Comparison of ENCODE assay signal across 12 cellular contexts in the genomic region with DNA sequence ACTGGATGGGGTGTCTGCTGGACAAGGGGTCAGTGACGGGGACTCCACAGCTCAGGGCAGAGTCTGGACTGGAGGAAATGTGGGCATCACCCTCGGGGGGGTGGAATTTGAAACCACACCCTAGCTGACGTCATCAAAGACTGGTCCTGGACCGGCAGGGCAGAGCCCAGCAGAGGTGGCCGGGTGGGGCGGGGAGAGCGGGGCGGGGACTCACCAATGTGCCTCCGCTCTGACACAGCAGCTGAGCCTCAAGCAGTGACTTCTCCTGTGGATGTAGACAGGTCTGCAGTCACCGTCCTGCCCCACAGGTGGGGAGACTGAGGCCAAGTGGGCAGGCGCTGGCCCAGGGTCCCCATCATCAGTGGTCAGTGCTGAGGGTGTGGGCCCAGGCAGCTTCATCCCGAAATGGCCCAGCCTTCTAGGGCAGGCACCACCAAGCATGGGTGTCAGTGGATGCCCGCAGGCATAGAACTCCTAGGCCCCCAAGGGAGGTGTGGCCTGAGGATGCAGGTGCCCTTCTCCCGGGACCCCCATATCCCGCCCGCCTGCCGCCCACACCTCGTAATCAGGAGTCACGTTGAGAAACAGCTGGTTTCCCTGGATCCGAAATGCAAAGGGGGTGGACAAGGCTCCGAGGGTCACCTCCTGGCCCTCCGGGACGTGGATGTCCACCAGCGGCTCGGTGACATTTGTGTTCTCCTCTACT. TPM values are rescaled to one million over a fixed set of nuclear protein-coding genes. Genes with fewer than 3 reads are reported as not detected.
DNase-seq lines count a peak whose midpoint lies in the region; ATAC-seq and TF ChIP-seq lines count a peak whose summit lies in the region.
"Had no signal": no experiment of that assay in that cellular context is flagged by ENCODE, and none has a peak within 500 bp of the region (broad histone marks: within the 10 kb centered on the region; RNA-seq: fewer than 3 reads in every experiment).

No MANE protein-coding gene starts in this region.

- H3K27ac ChIP-seq in mammary epithelial cell (ENCODE audit: insufficient read depth, low read depth, low read length) (no peak overlapping the region), dorsolateral prefrontal cortex (no peak overlapping the region)
- H3K27ac ChIP-seq: thoracic aorta had no signal

- no peak overlapping the region for H3K27ac Mint-ChIP-seq in activated CD4-positive, alpha-beta memory T cell treated with anti-CD3 and anti-CD28 coated beads for 36 hours

- H3K9me3 ChIP-seq in mammary epithelial cell (replicated peaks; ENCODE audit: insufficient read depth, low read length): no peaks in the 10 kb centered on the region
- H3K9me3 ChIP-seq in mucosa of descending colon: no peaks in the 10 kb centered on the region
- H3K9me3 ChIP-seq: thoracic aorta had no signal

- no peak overlapping the region for H3K4me2 ChIP-seq in mammary epithelial cell (ENCODE audit: insufficient read depth, low read depth, low read length)

- H3K9ac ChIP-seq in mammary epithelial cell (ENCODE audit: insufficient read depth, low read length): no peak overlapping the region

- H3K27me3 ChIP-seq in mammary epithelial cell (ENCODE audit: insufficient read depth, low read length) (no peaks in the 10 kb centered on the region), dorsolateral prefrontal cortex (peaks cover 0 to 7% (median 0%) of the 10 kb centered on the region in 45 donors)

- H4K20me1 ChIP-seq in mammary epithelial cell (ENCODE audit: insufficient read depth, low read length): no peaks in the 10 kb centered on the region

- intact Hi-C loops in mammary epithelial cell (cut with micrococcal nuclease) (no loop called here), mucosa of descending colon (cut with DNase I, micrococcal nuclease) (no loop called here), dorsolateral prefrontal cortex (cut with DNase I) (no loop called here)
- intact Hi-C loops in activated CD4-positive, alpha-beta memory T cell treated with anti-CD3 and anti-CD28 coated beads for 36 hours (cut with micrococcal nuclease): no loop called here

- peaks cover 14% of the 10 kb centered on the region for H3K4me1 Mint-ChIP-seq in activated CD4-positive, alpha-beta memory T cell treated with anti-CD3 and anti-CD28 coated beads for 36 hours (ENCODE audit: low read depth)

- POLR2A ChIA-PET in activated CD4-positive, alpha-beta memory T cell treated with anti-CD3 and anti-CD28 coated beads for 36 hours (lab: Charles Lee): no interaction called here

- BruUV-seq in mammary epithelial cell (replicated peaks; lab: Mats Ljungman, UMichigan): no TSS peak

- no peaks in the 10 kb centered on the region for H3K36me3 ChIP-seq in mammary epithelial cell (ENCODE audit: insufficient read depth, low read length)
- H3K36me3 ChIP-seq in mucosa of descending colon (ENCODE audit: low read depth): no peaks in the 10 kb centered on the region
- H3K36me3 ChIP-seq: thoracic aorta had no signal

- TF ChIP-seq CTCF in mammary epithelial cell (conservative IDR thresholded peaks at IDR 0.05 in 1 of 2, IDR thresholded peaks at IDR 0.05 in 1 of 2; ENCODE audit: extremely low read depth in 1 of 2, insufficient read depth in 1 of 2, low read depth in 1 of 2, low read length in 2 of 2): no peak
- no peak for TF ChIP-seq CTCF in mucosa of descending colon (IDR thresholded peaks at IDR 0.05)
- TF ChIP-seq CTCF in dorsolateral prefrontal cortex (IDR thresholded peaks at IDR 0.05 in 54 of 56, conservative IDR thresholded peaks at IDR 0.05 in 2 of 56; ENCODE audit: low read depth in 1 of 56, partially characterized antibody in 56 of 56): no peak

- no peak overlapping the region for H2AFZ ChIP-seq in mammary epithelial cell (ENCODE audit: low read depth, low read length)

- in situ Hi-C loops in mammary epithelial cell (cut with MboI; ENCODE audit: low sequenced_read_pairs in 2 of 2): no loop called here

- H3K9me3 Mint-ChIP-seq in activated CD4-positive, alpha-beta memory T cell treated with anti-CD3 and anti-CD28 coated beads for 36 hours: no peaks in the 10 kb centered on the region

- no peak overlapping the region for H3K4me3 Mint-ChIP-seq in activated CD4-positive, alpha-beta memory T cell treated with anti-CD3 and anti-CD28 coated beads for 36 hours

- 69% methylated on average over 11 of the region's 25 CpGs for whole genome bisulfite sequencing in mammary epithelial cell (ENCODE audit: low coverage, missing lambda C conversion rate)

- no peaks in the 10 kb centered on the region for H3K79me2 ChIP-seq in mammary epithelial cell (ENCODE audit: insufficient read depth, low read length)

- H3K27me3 Mint-ChIP-seq in activated CD4-positive, alpha-beta memory T cell treated with anti-CD3 and anti-CD28 coated beads for 36 hours: peaks cover 10% of the 10 kb centered on the region

- dilution Hi-C loops in mammary epithelial cell (cut with HindIII; ENCODE audit: low sequenced_read_pairs): no loop called here

- H3K4me1 ChIP-seq in mammary epithelial cell (ENCODE audit: insufficient read depth, low read length) (peaks cover 4% of the 10 kb centered on the region), mucosa of descending colon (ENCODE audit: low read depth) (peaks cover 14% of the 10 kb centered on the region)

- peaks cover 1% of the 10 kb centered on the region for H3K36me3 Mint-ChIP-seq in activated CD4-positive, alpha-beta memory T cell treated with anti-CD3 and anti-CD28 coated beads for 36 hours

- CTCF ChIA-PET in mammary epithelial cell (lab: Charles Lee; ENCODE audit: low non-redundant PET): no interaction called here
- CTCF ChIA-PET in activated CD4-positive, alpha-beta memory T cell treated with anti-CD3 and anti-CD28 coated beads for 36 hours (lab: Charles Lee): no interaction called here

- DNase-seq in AG08395 (ENCODE audit: low spot score) (peak; percentile 47), HT1080 (ENCODE audit: low read depth) (peak; percentile 30), mammary epithelial cell (peak; percentile 31), mucosa of descending colon (peak; percentile 91 to 93 (median 93)), dorsolateral prefrontal cortex (no peak), C1 segment of cervical spinal cord (lab: John Stamatoyannopoulos, UW) (no peak)
- no peak for DNase-seq in activated CD4-positive, alpha-beta memory T cell treated with anti-CD3 and anti-CD28 coated beads for 36 hours
- DNase-seq: posterior cingulate gyrus had no signal

- no peak overlapping the region for H3K4me3 ChIP-seq in mammary epithelial cell (replicated peaks in 1 of 3; ENCODE audit: insufficient read depth in 1 of 3, low read depth in 2 of 3, low read length in 3 of 3)
- H3K4me3 ChIP-seq in mucosa of descending colon: peak overlapping the region; percentile 28
- H3K4me3 ChIP-seq in dorsolateral prefrontal cortex: no peak overlapping the region
- H3K4me3 ChIP-seq: thoracic aorta had no signal

- ATAC-seq in mucosa of descending colon: peak; percentile 77
- ATAC-seq in GM19455 (IDR thresholded peaks at IDR 0.05; ENCODE audit: unreplicated experiment): no peak

RNA-seq across cellular contexts. Expression of a gene that starts 0.6 kb away (rescaled TPM):
- not detected in 2 replicates for total RNA-seq in HT1080 (2014; rRNA removed; shearing (Covaris generic))
- polyA plus RNA-seq in HT1080 (2015; cell fraction: cytosol; rRNA removed): not detected in 2 replicates
- not detected in 2 replicates for polyA plus RNA-seq in HT1080 (2015; cell fraction: nucleus; rRNA removed)
- total RNA-seq in mammary epithelial cell: not detected
- polyA plus RNA-seq in mammary epithelial cell: not detected
- not detected for polyA minus RNA-seq in mammary epithelial cell
- total RNA-seq in mucosa of descending colon: 100 to 1,000 TPM; 195 to 549 (median 316) TPM
- total RNA-seq in dorsolateral prefrontal cortex: not detected
- not detected for total RNA-seq in activated CD4-positive, alpha-beta memory T cell treated with anti-CD3 and anti-CD28 coated beads for 36 hours
- total RNA-seq: dermis microvascular lymphatic vessel endothelial cell, frontal cortex, thoracic aorta had no signal

RNA-seq across cellular contexts. Expression of a gene that starts 2.8 kb away (rescaled TPM):
- total RNA-seq in HT1080 (2014; rRNA removed; shearing (Covaris generic)): not detected in 2 replicates
- polyA plus RNA-seq in HT1080 (2015; cell fraction: cytosol; rRNA removed): not detected in 2 replicates
- not detected in 2 replicates for polyA plus RNA-seq in HT1080 (2015; cell fraction: nucleus; rRNA removed)
- not detected for total RNA-seq in mammary epithelial cell
- polyA plus RNA-seq in mammary epithelial cell: not detected
- polyA minus RNA-seq in mammary epithelial cell: not detected
- total RNA-seq in mucosa of descending colon: 1 to 10 TPM in 2 of 3 donors, not detected in 1; 1.0 TPM
- total RNA-seq in dorsolateral prefrontal cortex: 1 to 10 TPM in 2 of 120 experiments, not detected in 118; 1.6 to 3.1 TPM
- total RNA-seq in activated CD4-positive, alpha-beta memory T cell treated with anti-CD3 and anti-CD28 coated beads for 36 hours: not detected
- total RNA-seq: dermis microvascular lymphatic vessel endothelial cell, frontal cortex, thoracic aorta had no signal

RNA-seq across cellular contexts. Expression of a gene that starts 8.4 kb away (rescaled TPM):
- not detected in 2 replicates for total RNA-seq in HT1080 (2014; rRNA removed; shearing (Covaris generic))
- not detected in 2 replicates for polyA plus RNA-seq in HT1080 (2015; cell fraction: cytosol; rRNA removed)
- polyA plus RNA-seq in HT1080 (2015; cell fraction: nucleus; rRNA removed): not detected in 2 replicates
- total RNA-seq in mammary epithelial cell (1 to 10 TPM; 1.0 to 4.4 TPM), mucosa of descending colon (10 to 100 TPM; 26.9 to 36.1 (median 27.8) TPM), dorsolateral prefrontal cortex (10 to 100 TPM in 62 of 120 experiments, 1 to 10 TPM in 58; 3.7 to 42.0 (median 10.2) TPM)
- polyA plus RNA-seq in mammary epithelial cell: 1.4 TPM
- polyA minus RNA-seq in mammary epithelial cell: not detected
- 10 to 100 TPM; 79.9 to 80.7 TPM for total RNA-seq in activated CD4-positive, alpha-beta memory T cell treated with anti-CD3 and anti-CD28 coated beads for 36 hours

RNA-seq across cellular contexts. Expression of a gene that starts 12.9 kb away (rescaled TPM):
- 0.31 and 0.50 TPM in 2 replicates for total RNA-seq in HT1080 (2014; rRNA removed; shearing (Covaris generic))
- 0.12 and 0.16 TPM in 2 replicates for polyA plus RNA-seq in HT1080 (2015; cell fraction: cytosol; rRNA removed)
- polyA plus RNA-seq in HT1080 (2015; cell fraction: nucleus; rRNA removed): 1.5 and 2.0 TPM in 2 replicates
- total RNA-seq in mammary epithelial cell: 1 to 10 TPM in 1 of 2 donors, not detected in 1; 1.3 TPM
- polyA plus RNA-seq in mammary epithelial cell: not detected
- not detected for polyA minus RNA-seq in mammary epithelial cell
- 1 to 10 TPM; 1.2 to 2.4 (median 1.8) TPM for total RNA-seq in mucosa of descending colon
- 1 to 10 TPM in 111 of 120 experiments, under 1 TPM in 7, not detected in 2; 0.55 to 8.4 (median 3.0) TPM for total RNA-seq in dorsolateral prefrontal cortex
- under 1 TPM; 0.21 to 0.39 TPM for total RNA-seq in activated CD4-positive, alpha-beta memory T cell treated with anti-CD3 and anti-CD28 coated beads for 36 hours
- total RNA-seq: frontal cortex had no signal

RNA-seq across cellular contexts. Expression of a gene that starts 47.9 kb away (rescaled TPM):
- 37.0 and 40.5 TPM in 2 replicates for total RNA-seq in HT1080 (2014; rRNA removed; shearing (Covaris generic))
- polyA plus RNA-seq in HT1080 (2015; cell fraction: cytosol; rRNA removed): 13.8 and 14.2 TPM in 2 replicates
- polyA plus RNA-seq in HT1080 (2015; cell fraction: nucleus; rRNA removed): 34.4 and 35.3 TPM in 2 replicates
- total RNA-seq in mammary epithelial cell: 10 to 100 TPM; 20.8 to 41.4 TPM
- 15.6 TPM for polyA plus RNA-seq in mammary epithelial cell
- 18.6 TPM for polyA minus RNA-seq in mammary epithelial cell
- total RNA-seq in mucosa of descending colon: 10 to 100 TPM; 35.0 to 40.2 (median 35.0) TPM
- 10 to 100 TPM; 24.7 to 43.4 (median 32.3) TPM for total RNA-seq in dorsolateral prefrontal cortex
- total RNA-seq in activated CD4-positive, alpha-beta memory T cell treated with anti-CD3 and anti-CD28 coated beads for 36 hours: 10 to 100 TPM; 32.4 to 33.5 TPM

Comparison
In these comparisons a context has a peak if more than half of its experiments do, and no peak if none do; other contexts are left out.
1. DNase-seq: peak in AG08395 (single experiment), HT1080 (single experiment), mammary epithelial cell (single experiment) and mucosa of descending colon (3 of 3); none in dorsolateral prefrontal cortex (0 of 10), C1 segment of cervical spinal cord (0 of 14) and activated CD4-positive, alpha-beta memory T cell treated with anti-CD3 and anti-CD28 coated beads for 36 hours (single experiment).
2. RNA of a gene that starts 0.6 kb away (total RNA-seq): 195 to 549 TPM in mucosa of descending colon; not detected in HT1080, not detected in mammary epithelial cell, not detected in dorsolateral prefrontal cortex and not detected in activated CD4-positive, alpha-beta memory T cell treated with anti-CD3 and anti-CD28 coated beads for 36 hours; every median in the first group is over 10 times any median in the second.